9 cellular contexts compared by ENCODE assay signal in genomic region chr11:8721740-8722139, GRCh38. TPM values are rescaled to one million over a fixed set of nuclear protein-coding genes. Genes with fewer than 3 reads are reported as not detected.
DNase-seq lines count a peak whose midpoint lies in the region; ATAC-seq and TF ChIP-seq lines count a peak whose summit lies in the region.
"Had no signal": no experiment of that assay in that cellular context is flagged by ENCODE, and none has a peak within 500 bp of the region (broad histone marks: within the 10 kb centered on the region; RNA-seq: fewer than 3 reads in every experiment).

No MANE protein-coding gene starts in this region.

- H3K27me3 ChIP-seq in IMR-90 (ENCODE audit: control insufficient read depth, insufficient read depth, low read length): no peaks in the 10 kb centered on the region
- H3K27me3 ChIP-seq in colonic mucosa: no peaks in the 10 kb centered on the region
- no peaks in the 10 kb centered on the region for H3K27me3 ChIP-seq in muscle layer of colon (ENCODE audit: control insufficient read depth in 1 of 2, insufficient read depth in 2 of 2, low read length in 2 of 2)
- H3K27me3 ChIP-seq in thyroid gland: no peaks in the 10 kb centered on the region

- H3K4ac ChIP-seq in IMR-90 (ENCODE audit: low read depth, low read length): peak overlapping the region; percentile 100

- H3K14ac ChIP-seq in IMR-90 (replicated peaks; ENCODE audit: low read depth, low read length): peak overlapping the region; percentile 97

- H3K4me1 ChIP-seq in IMR-90 (ENCODE audit: control insufficient read depth, insufficient read depth, low read length) (peaks cover 54% of the 10 kb centered on the region), colonic mucosa (peaks cover 15% of the 10 kb centered on the region), muscle layer of colon (ENCODE audit: insufficient read depth, low read length) (peaks cover 76% of the 10 kb centered on the region), thyroid gland (peaks cover 60 to 70% of the 10 kb centered on the region in 2 donors)

- dilution Hi-C loops in IMR-90 (cut with HindIII; ENCODE audit: low sequenced_read_pairs, unreplicated experiment): no loop called here

- intact Hi-C loops in IMR-90 (cut with micrococcal nuclease): loop anchor here (2.0 to 10.0 kb wide), 2 partner anchors 69 to 193 kb away; partner anchors contain the start of gene AKIP1
- intact Hi-C loops in colonic mucosa (cut with DNase I): no loop called here
- intact Hi-C loops in thyroid gland (cut with DNase I): no loop called here
- intact Hi-C loops in lower leg skin (cut with DNase I; ENCODE audit: low total_unique reads): no loop called here
- intact Hi-C loops in natural killer cell (cut with micrococcal nuclease): no loop called here

- DNase-seq in IMR-90 (no peak), colonic mucosa (no peak), thyroid gland (peak; percentile 50 to 62), NCI-H128 (lab: John Stamatoyannopoulos, UW; ENCODE audit: unreplicated experiment) (no peak), lower leg skin (ENCODE audit: low spot score in 2 of 2) (no peak), natural killer cell (no peak)
- DNase-seq: NCI-H1694, T1000 had no signal

- peaks cover 19 to 80% of the 10 kb centered on the region in 2 experiments for H3K79me1 ChIP-seq in IMR-90 (ENCODE audit: low read depth in 1 of 2, low read length in 2 of 2)

- H3K56ac ChIP-seq in IMR-90 (ENCODE audit: extremely low read depth, insufficient read depth, low read length): peak overlapping the region; percentile 97; the same call in 1 of the 2 replicates

- WGBS in IMR-90 (ENCODE audit: extremely low coverage in 2 of 2, insufficient read length in 1 of 2), 2 experiments: 60% methylated on average over 2 of the region's 7 CpGs; no CpG with 5 or more reads in 1 of the 2 experiments
- 29 to 48% methylated on average over 7 of the region's 7 CpGs for WGBS in thyroid gland, 2 donors
- WGBS in lower leg skin, 2 donors: 40 to 49% methylated on average over 7 of the region's 7 CpGs

- peak overlapping the region; percentile 95 for H4K5ac ChIP-seq in IMR-90 (ENCODE audit: low read depth, low read length)

- peak overlapping the region; percentile 23 for H2AFZ ChIP-seq in IMR-90 (replicated peaks; ENCODE audit: low read length, poor library complexity)

- peak overlapping the region; percentile 54 to 97; a peak in 3 of 4 replicates for H4K8ac ChIP-seq in IMR-90 (ENCODE audit: low read depth in 2 of 2, low read length in 2 of 2)

- H3K36me3 Mint-ChIP-seq in natural killer cell: no peaks in the 10 kb centered on the region

- CTCF ChIA-PET in IMR-90 (lab: Yijun Ruan, JAX): interaction anchor here (0.7 kb wide), 1 partner anchor 89 kb away, joined by 3 read pairs; no protein-coding TSS in a partner anchor

- H2BK5ac ChIP-seq in IMR-90 (ENCODE audit: low read depth, low read length, poor library complexity, severe bottlenecking): peak overlapping the region; percentile 99

- no peak for TF ChIP-seq CTCF in IMR-90 (conservative IDR thresholded peaks at IDR 0.05; ENCODE audit: low read depth, low read length)
- TF ChIP-seq CTCF in colonic mucosa (IDR thresholded peaks at IDR 0.05): no peak
- TF ChIP-seq CTCF in thyroid gland (IDR thresholded peaks at IDR 0.05): no peak
- TF ChIP-seq CTCF in lower leg skin (IDR thresholded peaks at IDR 0.05): no peak
- no peak for TF ChIP-seq CTCF in natural killer cell (IDR thresholded peaks at IDR 0.05)

- peak; percentile 2 for ATAC-seq in IMR-90 (ENCODE audit: low read depth)
- no peak for ATAC-seq in natural killer cell

- H3K27ac ChIP-seq in IMR-90 (ENCODE audit: insufficient read depth, low read length) (peak overlapping the region; percentile 99), colonic mucosa (peak overlapping the region; percentile 70), muscle layer of colon (ENCODE audit: low read depth, low read length) (peak overlapping the region; percentile 96), thyroid gland (peak overlapping the region; percentile 88 to 96 (median 92))

- BruUV-seq in IMR-90 (replicated peaks; lab: Mats Ljungman, UMichigan): no TSS peak

- no peak overlapping the region for H3K4me3 Mint-ChIP-seq in natural killer cell

- no peak for TF ChIP-seq POLR2A in IMR-90 (IDR thresholded peaks at IDR 0.05; ENCODE audit: low read depth, low read length)
- TF ChIP-seq POLR2A in thyroid gland (IDR thresholded peaks at IDR 0.05): no peak
- TF ChIP-seq POLR2A in lower leg skin (IDR thresholded peaks at IDR 0.05): no peak

- in situ Hi-C loops in IMR-90 (cut with MboI; ENCODE audit: low sequenced_read_pairs): no loop called here

- H3K4me3 ChIP-seq in IMR-90 (ENCODE audit: insufficient read depth, low read depth, low read length) (no peak overlapping the region), colonic mucosa (no peak overlapping the region), muscle layer of colon (ENCODE audit: low read depth in 1 of 2, low read length in 2 of 2) (peak overlapping the region in 1 of 2 donors; percentile 5), thyroid gland (replicated peaks in 1 of 3) (no peak overlapping the region), lower leg skin (ENCODE audit: low read depth, poor library complexity, severe bottlenecking) (no peak overlapping the region)

- peak overlapping the region; percentile 98 for H2BK20ac ChIP-seq in IMR-90 (ENCODE audit: low read depth, low read length)

- H3K9me3 ChIP-seq in IMR-90 (ENCODE audit: control insufficient read depth, insufficient read depth, low read length) (no peaks in the 10 kb centered on the region), colonic mucosa (no peaks in the 10 kb centered on the region), muscle layer of colon (ENCODE audit: low read length) (no peaks in the 10 kb centered on the region), thyroid gland (no peaks in the 10 kb centered on the region)

- no peak for TF ChIP-seq RAD21 in IMR-90 (IDR thresholded peaks at IDR 0.05; ENCODE audit: low read length)

- no peaks in the 10 kb centered on the region for H3K9me3 Mint-ChIP-seq in natural killer cell

- peak overlapping the region; percentile 99 for H2BK120ac ChIP-seq in IMR-90 (ENCODE audit: low read depth, low read length)

- peak overlapping the region; percentile 93 for H3K18ac ChIP-seq in IMR-90 (ENCODE audit: low read depth, low read length)

- POLR2A ChIA-PET in IMR-90 (lab: Charles Lee; ENCODE audit: unreplicated experiment): no interaction called here

- peak overlapping the region; percentile 98 for H2AK5ac ChIP-seq in IMR-90 (ENCODE audit: low read depth, low read length)

- H3K9ac ChIP-seq in IMR-90 (ENCODE audit: low read depth, low read length) (peak overlapping the region; percentile 20), colonic mucosa (ENCODE audit: low read depth in 2 of 2, low read length in 2 of 2) (peak overlapping the region; percentile 42 to 51), muscle layer of colon (ENCODE audit: low read length) (peak overlapping the region; percentile 20)

- H4K20me1 ChIP-seq in IMR-90 (ENCODE audit: insufficient read depth, low read length): no peaks in the 10 kb centered on the region

- H2AK9ac ChIP-seq in IMR-90 (replicated peaks; ENCODE audit: low read depth, low read length, poor library complexity): peak overlapping the region; percentile 92

- H3K27ac Mint-ChIP-seq in natural killer cell: no peak overlapping the region

- peak overlapping the region; percentile 99 for H4K91ac ChIP-seq in IMR-90 (ENCODE audit: insufficient read depth, low read depth, low read length)

- H3K23ac ChIP-seq in IMR-90 (ENCODE audit: low read depth, low read length): peak overlapping the region; percentile 100

- no peaks in the 10 kb centered on the region for H3K27me3 Mint-ChIP-seq in natural killer cell (ENCODE audit: low read depth in 2 of 2)

- H3K4me1 Mint-ChIP-seq in natural killer cell: peaks cover 0 to 11% of the 10 kb centered on the region in 2 donors

- peaks cover 67% of the 10 kb centered on the region for H3K9me1 ChIP-seq in IMR-90 (ENCODE audit: insufficient read depth, low read length)

- no peak overlapping the region for H3K4me2 ChIP-seq in IMR-90 (ENCODE audit: low read depth, low read length)

- H3K36me3 ChIP-seq in IMR-90 (ENCODE audit: control insufficient read depth, insufficient read depth, low read length) (peaks cover 31% of the 10 kb centered on the region), colonic mucosa (no peaks in the 10 kb centered on the region), muscle layer of colon (ENCODE audit: insufficient read depth, low read length) (peaks cover 35% of the 10 kb centered on the region), thyroid gland (no peaks in the 10 kb centered on the region)

- H2BK15ac ChIP-seq in IMR-90 (ENCODE audit: low read depth, low read length): peak overlapping the region; percentile 69; the same call in 2 of the 3 replicates

TF ChIP-seq in IMR-90, 13 proteins besides CTCF, POLR2A, EP300 and RAD21 (continues in another document):
- no peak for TF ChIP-seq MAFK (IDR thresholded peaks at IDR 0.05; ENCODE audit: low read depth, low read length)
- no peak for TF ChIP-seq NFE2L2 (IDR thresholded peaks at IDR 0.05; ENCODE audit: low read depth, low read length)
- no peak for TF ChIP-seq MXI1 (IDR thresholded peaks at IDR 0.05; ENCODE audit: borderline replicate concordance, low read depth, low read length)
- no peak for TF ChIP-seq SMC3 (IDR thresholded peaks at IDR 0.05; ENCODE audit: low read depth, low read length)
- TF ChIP-seq RCOR1 (IDR thresholded peaks at IDR 0.05; ENCODE audit: insufficient replicate concordance, low read length): no peak
- TF ChIP-seq CHD1 (IDR thresholded peaks at IDR 0.05; ENCODE audit: low read depth, low read length): no peak
- no peak for TF ChIP-seq RFX5 (IDR thresholded peaks at IDR 0.05; ENCODE audit: low read depth, low read length)
- no peak for TF ChIP-seq BHLHE40 (IDR thresholded peaks at IDR 0.05; ENCODE audit: low read depth, low read length)

RNA-seq across cellular contexts. Expression of gene RPL27A, which starts 39.1 kb away (rescaled TPM):
- total RNA-seq in IMR-90 (2012; rRNA removed) (451 and 786 TPM in 2 replicates), colonic mucosa (1,000 to 10,000 TPM in 1 of 2 donors, 100 to 1,000 TPM in 1; 701 to 1,045 TPM), thyroid gland (1,000 to 10,000 TPM; 1,071 to 3,396 (median 1,647) TPM), lower leg skin (1,000 to 10,000 TPM in 3 of 4 donors, 100 to 1,000 TPM in 1; 913 to 2,100 (median 1,383) TPM), natural killer cell (1,000 to 10,000 TPM in 1 of 3 donors, 100 to 1,000 TPM in 2; 672 to 1,208 (median 807) TPM)
- 849 and 1,003 TPM in 2 replicates for polyA plus RNA-seq in IMR-90 (2012; rRNA removed)
- polyA plus RNA-seq in IMR-90 (2012; cell fraction: cytosol; rRNA removed): 588 and 616 TPM in 2 replicates
- 179 and 302 TPM in 2 replicates for polyA plus RNA-seq in IMR-90 (2012; cell fraction: nucleus; rRNA removed; ENCODE audit: low replicate concordance)

RNA-seq across cellular contexts. Expression of gene TRIM66, which starts 39.3 kb away (rescaled TPM):
- total RNA-seq in IMR-90 (2012; rRNA removed) (3.9 and 5.0 TPM in 2 replicates), colonic mucosa (10 to 100 TPM in 1 of 2 donors, 1 to 10 TPM in 1; 5.9 to 10.6 TPM), thyroid gland (10 to 100 TPM in 1 of 4 donors, 1 to 10 TPM in 3; 7.7 to 48.5 (median 9.4) TPM), lower leg skin (10 to 100 TPM in 1 of 4 donors, 1 to 10 TPM in 3; 3.3 to 13.0 (median 6.2) TPM), natural killer cell (10 to 100 TPM; 13.7 to 24.4 (median 14.3) TPM)
- polyA plus RNA-seq in IMR-90 (2012; rRNA removed): 4.1 and 4.4 TPM in 2 replicates
- 1.6 and 3.7 TPM in 2 replicates for polyA plus RNA-seq in IMR-90 (2012; cell fraction: cytosol; rRNA removed)
- polyA plus RNA-seq in IMR-90 (2012; cell fraction: nucleus; rRNA removed; ENCODE audit: low replicate concordance): 23.4 and 26.7 TPM in 2 replicates

Comparison
In these comparisons a context has a peak if more than half of its experiments do, and no peak if none do; other contexts are left out.
1. DNase-seq: peak in thyroid gland (2 of 2); none in IMR-90 (single experiment), colonic mucosa (single experiment), NCI-H128 (single experiment), lower leg skin (0 of 2) and natural killer cell (single experiment).
2. Peak in every context shown above with its lines, with median percentiles within 50 percentile points of each other: H3K27ac ChIP-seq and H3K9ac ChIP-seq.